9 cellular contexts compared by ENCODE assay signal in genomic region chr6:118881440-118882313, GRCh38.
DNase-seq lines count a peak whose midpoint lies in the region; ATAC-seq and TF ChIP-seq lines count a peak whose summit lies in the region.
"Had no signal": no experiment of that assay in that cellular context is flagged by ENCODE, and none has a peak within 500 bp of the region (broad histone marks: within the 10 kb centered on the region; RNA-seq: fewer than 3 reads in every experiment).

No MANE protein-coding gene starts in this region.

- H3K4me3 ChIP-seq in WERI-Rb-1 (ENCODE audit: low read depth, low read length), result no peak overlapping the region

- DNase-seq in germinal center (ENCODE audit: low spot score), result peak; percentile 38
- DNase-seq in NCI-H510A (lab: John Stamatoyannopoulos, UW), result no peak
- no peak for DNase-seq in WERI-Rb-1
- DNase-seq in kidney glomerular epithelial cell (lab: John Stamatoyannopoulos, UW), result no peak
- no peak for DNase-seq in COLO668 (lab: John Stamatoyannopoulos, UW; ENCODE audit: unreplicated experiment)
- DNase-seq: SK-N-SH had no signal

- no peak overlapping the region for H3K27ac ChIP-seq in WERI-Rb-1

- no peak for TF ChIP-seq CTCF in WERI-Rb-1 (IDR thresholded peaks at IDR 0.05; ENCODE audit: low read depth, low read length)

- ATAC-seq in GM18511 (IDR thresholded peaks at IDR 0.05; ENCODE audit: unreplicated experiment) (peak; percentile 87), GM21447 (IDR thresholded peaks at IDR 0.05; ENCODE audit: unreplicated experiment) (peak; percentile 81), HG03196 (IDR thresholded peaks at IDR 0.05; ENCODE audit: unreplicated experiment) (peak; percentile 67)

- no peaks in the 10 kb centered on the region for H3K9me3 ChIP-seq in WERI-Rb-1 (ENCODE audit: severe bottlenecking)
- H3K9me3 ChIP-seq: SK-N-SH had no signal

- no peaks in the 10 kb centered on the region for H3K36me3 ChIP-seq in WERI-Rb-1

- H3K27me3 ChIP-seq in WERI-Rb-1 (ENCODE audit: insufficient read depth, low read depth, severe bottlenecking), result no peaks in the 10 kb centered on the region
